Comparison of ENCODE assay signal across 1 cellular context in the genomic region with DNA sequence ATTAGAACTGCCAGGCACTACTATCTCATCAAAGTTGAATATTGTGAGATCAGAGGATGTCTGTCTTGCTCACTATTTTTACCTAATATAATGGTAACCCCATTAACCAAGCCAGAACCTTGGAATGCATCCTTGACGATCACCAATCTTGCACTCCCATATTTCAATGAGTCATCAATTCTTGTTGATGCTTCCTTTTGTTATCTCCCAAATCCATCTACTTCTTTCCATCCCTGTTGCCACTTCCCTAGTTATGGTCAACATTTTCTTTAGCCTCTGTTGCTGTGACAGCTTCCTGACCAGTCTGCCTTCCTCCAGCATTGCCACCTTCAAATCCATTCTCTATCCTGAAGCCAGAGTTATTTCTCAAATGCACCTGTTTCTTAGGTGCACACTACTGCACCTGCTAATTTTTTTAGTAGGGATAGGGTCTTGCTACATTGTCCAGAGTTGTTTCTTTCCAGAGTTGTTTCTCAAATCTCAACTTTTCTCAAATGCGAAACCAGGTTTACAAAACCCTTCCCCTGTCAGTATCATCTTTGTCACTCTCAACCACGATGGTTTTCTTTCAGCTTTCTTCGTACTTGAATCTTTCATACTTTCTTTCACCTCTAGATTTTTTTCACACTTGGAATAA.
TF ChIP-seq lines count a peak whose summit lies in the region.

No MANE protein-coding gene starts in this region.

TF ChIP-seq in K562, 482 proteins besides CTCF, POLR2A, EP300 and RAD21 (continued from another document):
- TF ChIP-seq ZNF318 (IDR thresholded peaks at IDR 0.05; ENCODE audit: borderline replicate concordance in 1 of 2, low read depth in 1 of 2) (no peak), PRPF4 (IDR thresholded peaks at IDR 0.05; ENCODE audit: insufficient read depth, low read depth, low read length, poor library complexity, severe bottlenecking) (no peak), PHTF2 (CRISPR knock-in tag; IDR thresholded peaks at IDR 0.05) (no peak), ZNF253 (CRISPR knock-in tag; conservative IDR thresholded peaks at IDR 0.05) (no peak), PRMT5 (CRISPR knock-in tag; IDR thresholded peaks at IDR 0.05) (no peak), HMG20A (CRISPR knock-in tag; conservative IDR thresholded peaks at IDR 0.05) (no peak), ZNF583 (CRISPR knock-in tag; IDR thresholded peaks at IDR 0.05) (no peak), NR2F6 (CRISPR knock-in tag; IDR thresholded peaks at IDR 0.05) (no peak), ZFPM2 (CRISPR knock-in tag; IDR thresholded peaks at IDR 0.05) (no peak), BHLHE40 (IDR thresholded peaks at IDR 0.05; ENCODE audit: low read length) (no peak), TAF1 (IDR thresholded peaks at IDR 0.05; ENCODE audit: control insufficient read depth, extremely low read depth, insufficient read depth, low read length, severe bottlenecking) (no peak), THRAP3 (IDR thresholded peaks at IDR 0.05; ENCODE audit: borderline replicate concordance) (no peak), ARID1B (IDR thresholded peaks at IDR 0.05) (peak; percentile 29; the same call in 1 of the 2 replicates), ZKSCAN8 (CRISPR knock-in tag; IDR thresholded peaks at IDR 0.05) (no peak), ZNF436 (CRISPR knock-in tag; IDR thresholded peaks at IDR 0.05) (no peak), RREB1 (CRISPR knock-in tag; IDR thresholded peaks at IDR 0.05) (no peak), SIX5 (IDR thresholded peaks at IDR 0.05; ENCODE audit: borderline replicate concordance in 1 of 2, insufficient read depth in 1 of 2, low read depth in 1 of 2, low read length in 2 of 2) (no peak)
- TF ChIP-seq, protein P1, sequence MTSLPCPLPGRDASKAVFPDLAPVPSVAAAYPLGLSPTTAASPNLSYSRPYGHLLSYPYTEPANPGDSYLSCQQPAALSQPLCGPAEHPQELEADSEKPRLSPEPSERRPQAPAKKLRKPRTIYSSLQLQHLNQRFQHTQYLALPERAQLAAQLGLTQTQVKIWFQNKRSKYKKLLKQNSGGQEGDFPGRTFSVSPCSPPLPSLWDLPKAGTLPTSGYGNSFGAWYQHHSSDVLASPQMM (CRISPR knock-in tag; IDR thresholded peaks at IDR 0.05): no peak
- TF ChIP-seq, protein P2, sequence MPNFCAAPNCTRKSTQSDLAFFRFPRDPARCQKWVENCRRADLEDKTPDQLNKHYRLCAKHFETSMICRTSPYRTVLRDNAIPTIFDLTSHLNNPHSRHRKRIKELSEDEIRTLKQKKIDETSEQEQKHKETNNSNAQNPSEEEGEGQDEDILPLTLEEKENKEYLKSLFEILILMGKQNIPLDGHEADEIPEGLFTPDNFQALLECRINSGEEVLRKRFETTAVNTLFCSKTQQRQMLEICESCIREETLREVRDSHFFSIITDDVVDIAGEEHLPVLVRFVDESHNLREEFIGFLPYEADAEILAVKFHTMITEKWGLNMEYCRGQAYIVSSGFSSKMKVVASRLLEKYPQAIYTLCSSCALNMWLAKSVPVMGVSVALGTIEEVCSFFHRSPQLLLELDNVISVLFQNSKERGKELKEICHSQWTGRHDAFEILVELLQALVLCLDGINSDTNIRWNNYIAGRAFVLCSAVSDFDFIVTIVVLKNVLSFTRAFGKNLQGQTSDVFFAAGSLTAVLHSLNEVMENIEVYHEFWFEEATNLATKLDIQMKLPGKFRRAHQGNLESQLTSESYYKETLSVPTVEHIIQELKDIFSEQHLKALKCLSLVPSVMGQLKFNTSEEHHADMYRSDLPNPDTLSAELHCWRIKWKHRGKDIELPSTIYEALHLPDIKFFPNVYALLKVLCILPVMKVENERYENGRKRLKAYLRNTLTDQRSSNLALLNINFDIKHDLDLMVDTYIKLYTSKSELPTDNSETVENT (CRISPR knock-in tag; IDR thresholded peaks at IDR 0.05): no peak
- TF ChIP-seq, protein P3, sequence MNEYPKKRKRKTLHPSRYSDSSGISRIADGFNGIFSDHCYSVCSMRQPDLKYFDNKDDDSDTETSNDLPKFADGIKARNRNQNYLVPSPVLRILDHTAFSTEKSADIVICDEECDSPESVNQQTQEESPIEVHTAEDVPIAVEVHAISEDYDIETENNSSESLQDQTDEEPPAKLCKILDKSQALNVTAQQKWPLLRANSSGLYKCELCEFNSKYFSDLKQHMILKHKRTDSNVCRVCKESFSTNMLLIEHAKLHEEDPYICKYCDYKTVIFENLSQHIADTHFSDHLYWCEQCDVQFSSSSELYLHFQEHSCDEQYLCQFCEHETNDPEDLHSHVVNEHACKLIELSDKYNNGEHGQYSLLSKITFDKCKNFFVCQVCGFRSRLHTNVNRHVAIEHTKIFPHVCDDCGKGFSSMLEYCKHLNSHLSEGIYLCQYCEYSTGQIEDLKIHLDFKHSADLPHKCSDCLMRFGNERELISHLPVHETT (CRISPR knock-in tag; conservative IDR thresholded peaks at IDR 0.05 in 1 of 2, IDR thresholded peaks at IDR 0.05 in 1 of 2): no peak
